In genomic region chr3:73255609-73256029, GRCh38 we compare ENCODE assay signal across 11 cellular contexts.
DNase-seq lines count a peak whose midpoint lies in the region; ATAC-seq and TF ChIP-seq lines count a peak whose summit lies in the region.
"Had no signal": no experiment of that assay in that cellular context is flagged by ENCODE, and none has a peak within 500 bp of the region (broad histone marks: within the 10 kb centered on the region; RNA-seq: fewer than 3 reads in every experiment).

No MANE protein-coding gene starts in this region.

- DNase-seq in GOT3 (lab: John Stamatoyannopoulos, UW) (peak; percentile 15), NCI-H2029 (lab: John Stamatoyannopoulos, UW) (peak; percentile 74), astrocyte of the cerebellum (ENCODE audit: low read depth) (peak; percentile 34), non-pigmented ciliary epithelial cell (ENCODE audit: low read depth) (peak; percentile 31), immature natural killer cell (no peak), tibial artery (no peak), head of caudate nucleus (no peak)
- DNase-seq: stimulated activated CD4-positive, alpha-beta T cell treated with anti-CD3 and anti-CD28 coated beads, Interleukin-15, amount 100 ng/mL, for 24 hours had no signal

- H3K36me3 Mint-ChIP-seq in immature natural killer cell, result no peaks in the 10 kb centered on the region
- H3K36me3 Mint-ChIP-seq: activated naive CD8-positive, alpha-beta T cell had no signal

- TF ChIP-seq CTCF in astrocyte of the cerebellum (IDR thresholded peaks at IDR 0.05; ENCODE audit: low read depth, low read length, missing control alignments) (no peak), tibial artery (IDR thresholded peaks at IDR 0.05) (no peak)

- no peaks in the 10 kb centered on the region for H3K9me3 ChIP-seq in tibial artery

- H3K27ac ChIP-seq in tibial artery, result no peak overlapping the region

- in situ Hi-C loops in astrocyte of the cerebellum (cut with HindIII; ENCODE audit: low sequenced_read_pairs), result no loop called here

- H3K4me3 ChIP-seq in astrocyte of the cerebellum (ENCODE audit: low read depth, low read length) (no peak overlapping the region), tibial artery (no peak overlapping the region)

- no peak overlapping the region for H3K27ac Mint-ChIP-seq in immature natural killer cell
- H3K27ac Mint-ChIP-seq: activated naive CD8-positive, alpha-beta T cell; T-helper 1 cell treated with Interleukin-12 subunit alpha and Interleukin-12 subunit beta and Interleukin-4 antibody, amounts not matched to agents 30 μg/mL and 1 μg/mL, for 36 hours had no signal

- H3K27me3 Mint-ChIP-seq in immature natural killer cell (ENCODE audit: low read depth in 3 of 3), result peaks cover 1 to 8% (median 6%) of the 10 kb centered on the region in 3 donors

- no peaks in the 10 kb centered on the region for H3K36me3 ChIP-seq in tibial artery

- no peaks in the 10 kb centered on the region for H3K27me3 ChIP-seq in tibial artery

- H3K4me1 Mint-ChIP-seq in immature natural killer cell, result no peaks in the 10 kb centered on the region

- no peaks in the 10 kb centered on the region for H3K4me1 ChIP-seq in tibial artery

- no peak overlapping the region for H3K4me3 Mint-ChIP-seq in immature natural killer cell
- H3K4me3 Mint-ChIP-seq: activated naive CD8-positive, alpha-beta T cell; T-helper 1 cell treated with Interleukin-12 subunit alpha and Interleukin-12 subunit beta and Interleukin-4 antibody, amounts not matched to agents 30 μg/mL and 1 μg/mL, for 36 hours had no signal

- peaks cover 0 to 1% (median 0%) of the 10 kb centered on the region in 6 donors for H3K9me3 Mint-ChIP-seq in immature natural killer cell
- H3K9me3 Mint-ChIP-seq: T-helper 1 cell treated with Interleukin-12 subunit alpha and Interleukin-12 subunit beta and Interleukin-4 antibody, amounts not matched to agents 30 μg/mL and 1 μg/mL, for 36 hours had no signal

- intact Hi-C loops in tibial artery (cut with DNase I; ENCODE audit: low total_unique reads) (no loop called here), head of caudate nucleus (cut with DNase I) (no loop called here)

- no peak for ATAC-seq in GM18909 (IDR thresholded peaks at IDR 0.05; ENCODE audit: poor library complexity, unreplicated experiment)

Comparison
In these comparisons a context has a peak if more than half of its experiments do, and no peak if none do; other contexts are left out.
1. DNase-seq: peak in GOT3 (single experiment), NCI-H2029 (single experiment), astrocyte of the cerebellum (single experiment) and non-pigmented ciliary epithelial cell (single experiment); none in immature natural killer cell (0 of 3), tibial artery (0 of 2) and head of caudate nucleus (0 of 42).